8 cellular contexts compared by ENCODE assay signal in the genomic region with DNA sequence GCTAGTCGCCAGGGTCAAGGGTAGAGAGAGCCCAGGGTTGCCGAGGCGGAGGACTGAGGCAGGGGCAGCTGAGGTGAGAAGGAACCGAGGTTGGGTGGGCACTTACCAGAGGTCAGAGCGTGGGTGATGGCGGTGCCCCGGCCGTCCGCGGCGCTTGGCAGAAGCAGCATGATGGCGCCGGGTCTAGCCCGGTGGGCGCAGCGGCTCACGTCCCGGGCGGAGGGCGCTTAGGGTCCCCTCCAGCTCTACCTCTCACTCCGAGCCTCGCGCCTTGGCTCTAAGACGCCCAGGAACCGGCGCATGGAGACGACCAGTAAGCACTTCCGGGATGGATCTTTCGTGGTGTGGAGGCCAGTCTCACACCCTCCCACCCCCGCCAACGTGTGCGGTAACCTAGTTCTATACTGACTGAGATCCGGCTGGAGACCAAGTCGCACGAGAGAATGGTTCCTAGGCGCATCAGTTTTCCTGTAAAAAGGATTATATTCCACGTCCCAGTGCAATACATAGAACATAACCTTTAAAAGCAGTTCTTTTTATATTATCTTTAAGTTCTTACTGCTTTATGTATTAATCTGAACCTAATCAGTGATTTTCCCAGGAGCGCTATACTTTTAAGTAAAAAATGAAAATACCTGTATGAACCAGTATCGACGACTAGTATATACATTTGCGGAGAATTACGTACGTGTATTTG. TPM values are rescaled to one million over a fixed set of nuclear protein-coding genes. Genes with fewer than 3 reads are reported as not detected.
A peak's percentile ranks its signal among the peaks of the same experiment; 100 is the strongest.
DNase-seq lines count a peak whose midpoint lies in the region; ATAC-seq, FAIRE-seq and TF ChIP-seq lines count a peak whose summit lies in the region.

TSS of gene DNAJC2 (minus strand) at position 315 of the 697 bp plus-strand sequence. CDS start at position 170, 145 bp downstream.

- intact Hi-C loops in heart right ventricle (cut with DNase I) (loop anchor here in 3 of 10 donors (2.0 to 10.0 kb wide), 2 partner anchors 48 to 50 kb away; partner anchors contain the start of gene PMPCB (in 3 of the 3)), posterior cingulate gyrus (cut with DNase I) (loop anchor here (5.0 kb wide), 1 partner anchor 47 kb away; the partner anchor contains the start of gene PMPCB)

- no peaks in the 10 kb centered on the region for H3K9me3 Mint-ChIP-seq in T-cell
- H3K9me3 Mint-ChIP-seq in type B pancreatic cell, result no peaks in the 10 kb centered on the region

- H3K27me3 Mint-ChIP-seq in T-cell (no peaks in the 10 kb centered on the region), type B pancreatic cell (no peaks in the 10 kb centered on the region)

- ATAC-seq in HG02840 (IDR thresholded peaks at IDR 0.05; ENCODE audit: low FRiP score, unreplicated experiment) (peak; percentile 70), T-cell (replicated peaks in 1 of 4) (peak; percentile 92 to 93 (median 93)), heart right ventricle (peak; percentile 90 to 96 (median 93))

- peak; percentile 82 for FAIRE-seq in GM12892 (lab: Jason Lieb, UNC)

- H3K27ac ChIP-seq in adipose tissue (ENCODE audit: low read depth, low read length), result peak within 1 kb of the TSS; percentile 55
- peak within 1 kb of the TSS; percentile 14 to 95 (median 86) for H3K27ac ChIP-seq in heart right ventricle

- H3K27ac Mint-ChIP-seq in T-cell (peak within 1 kb of the TSS; percentile 94 to 98), type B pancreatic cell (peak within 1 kb of the TSS; percentile 95)

- peak within 1 kb of the TSS; percentile 73 to 95 (median 88) for H3K4me3 ChIP-seq in heart right ventricle

- H3K9me3 ChIP-seq in heart right ventricle, result no peaks in the 10 kb centered on the region

- CTCF ChIA-PET in T-cell (lab: Charles Lee), result no interaction called here

- DNase-seq in GM12892 (ENCODE audit: insufficient read length) (peak; percentile 71), NCI-H1436 (lab: John Stamatoyannopoulos, UW) (peak; percentile 85), T-cell (peak; percentile 69 to 91 (median 82)), heart right ventricle (peak; percentile 79 to 88), posterior cingulate gyrus (peak; percentile 77 to 98 (median 84)), type B pancreatic cell (ENCODE audit: extremely low spot score, unreplicated experiment) (peak; percentile 81)

- peaks cover 23% of the 10 kb centered on the region for H3K36me3 Mint-ChIP-seq in T-cell
- peaks cover 20% of the 10 kb centered on the region for H3K36me3 Mint-ChIP-seq in type B pancreatic cell

- H3K4me3 Mint-ChIP-seq in T-cell (peak within 1 kb of the TSS; percentile 98 to 99 (median 99)), type B pancreatic cell (peak within 1 kb of the TSS; percentile 99)

- H3K36me3 ChIP-seq in heart right ventricle, result peaks cover 0 to 26% (median 11%) of the 10 kb centered on the region in 9 donors

- H3K4me1 ChIP-seq in heart right ventricle, result peaks cover 1 to 58% (median 47%) of the 10 kb centered on the region in 9 donors

- H3K4me1 Mint-ChIP-seq in T-cell, result peaks cover 67 to 75% (median 69%) of the 10 kb centered on the region in 3 donors
- H3K4me1 Mint-ChIP-seq in type B pancreatic cell (ENCODE audit: unreplicated experiment), result peaks cover 31% of the 10 kb centered on the region

- 6 to 7% (median 7%) methylated on average over 42 to 43 of the region's 43 CpGs for WGBS in adipose tissue, 3 donors
- WGBS in heart right ventricle, 2 donors, result 8% methylated on average over 43 of the region's 43 CpGs

- TF ChIP-seq POLR2A in GM12892 (IDR thresholded peaks at IDR 0.05; ENCODE audit: low read depth, low read length), result peak; percentile 92

- H3K27me3 ChIP-seq in heart right ventricle, result no peaks in the 10 kb centered on the region

- POLR2A ChIA-PET in T-cell (lab: Charles Lee), result interaction anchor here in 1 of 2 donors (0.6 kb wide), 1 partner anchor 34 kb away, joined by 8 read pairs; no protein-coding TSS in a partner anchor

- TF ChIP-seq CTCF in heart right ventricle (IDR thresholded peaks at IDR 0.05) (no peak), type B pancreatic cell (conservative IDR thresholded peaks at IDR 0.05) (no peak)

RNA-seq across cellular contexts. Expression of gene DNAJC2, which starts in this region (rescaled TPM):
- 25.9 TPM for polyA plus RNA-seq in GM12892 (2012; ENCODE audit: missing spikeins)
- total RNA-seq in T-cell (10 to 100 TPM; 34.5 to 57.6 (median 40.0) TPM), heart right ventricle (10 to 100 TPM; 11.4 to 17.7 (median 14.0) TPM), type B pancreatic cell (ENCODE audit: low replicate concordance) (28.2 and 29.9 TPM in 2 replicates)
- polyA plus RNA-seq in adipose tissue (10 to 100 TPM; 10.4 to 19.5 (median 18.7) TPM), heart right ventricle (10 to 100 TPM; 20.4 to 31.8 TPM)

Comparison
In these comparisons a context has a peak if more than half of its experiments do, and no peak if none do; other contexts are left out.
1. Peak in every context shown above with its lines: DNase-seq, ATAC-seq, H3K4me3 ChIP-seq and H3K27ac ChIP-seq.